10 cellular contexts compared by ENCODE assay signal in genomic region chr5:57177479-57178156, GRCh38. TPM values are rescaled to one million over a fixed set of nuclear protein-coding genes. Genes with fewer than 3 reads are reported as not detected.
A peak's percentile ranks its signal among the peaks of the same experiment; 100 is the strongest.
DNase-seq lines count a peak whose midpoint lies in the region; ATAC-seq, FAIRE-seq and TF ChIP-seq lines count a peak whose summit lies in the region.
"Had no signal": no experiment of that assay in that cellular context is flagged by ENCODE, and none has a peak within 500 bp of the region (broad histone marks: within the 10 kb centered on the region; RNA-seq: fewer than 3 reads in every experiment).

No MANE protein-coding gene starts in this region.

- H3K27me3 Mint-ChIP-seq in central memory CD8-positive, alpha-beta T cell, result no peaks in the 10 kb centered on the region
- no peaks in the 10 kb centered on the region for H3K27me3 Mint-ChIP-seq in naive thymus-derived CD8-positive, alpha-beta T cell

- DNase-seq in central memory CD8-positive, alpha-beta T cell (ENCODE audit: low spot score in 2 of 2), result no peak
- no peak for DNase-seq in naive thymus-derived CD8-positive, alpha-beta T cell
- DNase-seq in D721Med (ENCODE audit: insufficient read length, low spot score), result no peak
- DNase-seq in NCI-H2029 treated with DMSO at 0.1 percent for 48 hours (lab: John Stamatoyannopoulos, UW), result no peak
- no peak for DNase-seq in AML-193 (lab: John Stamatoyannopoulos, UW)
- DNase-seq in testis, result no peak
- DNase-seq: erythroblast had no signal

- POLR2A ChIA-PET in naive thymus-derived CD8-positive, alpha-beta T cell (lab: Charles Lee), result interaction anchor here (0.6 kb wide), 2 partner anchors 15 to 259 kb away, joined by 3 to 4 read pairs; no protein-coding TSS in a partner anchor

- no peaks in the 10 kb centered on the region for H3K9me3 Mint-ChIP-seq in central memory CD8-positive, alpha-beta T cell
- H3K9me3 Mint-ChIP-seq in naive thymus-derived CD8-positive, alpha-beta T cell, result no peaks in the 10 kb centered on the region

- peaks cover 20% of the 10 kb centered on the region for H3K36me3 ChIP-seq in ACC112 (ENCODE audit: insufficient read depth, low read length)
- H3K36me3 ChIP-seq in HUES6 (ENCODE audit: control insufficient read depth, insufficient read depth, low read length), result peaks cover 24% of the 10 kb centered on the region
- H3K36me3 ChIP-seq in testis (ENCODE audit: low read depth, missing control alignments), result no peaks in the 10 kb centered on the region

- no peak overlapping the region for H2AFZ ChIP-seq in ACC112 (ENCODE audit: low read length, unreplicated experiment)

- no peaks in the 10 kb centered on the region for H3K27me3 ChIP-seq in ACC112 (ENCODE audit: insufficient read depth, low read length)
- no peaks in the 10 kb centered on the region for H3K27me3 ChIP-seq in HUES6 (ENCODE audit: control insufficient read depth, insufficient read depth, low read length)
- no peaks in the 10 kb centered on the region for H3K27me3 ChIP-seq in testis
- H3K27me3 ChIP-seq: SJSA1 had no signal

- no peaks in the 10 kb centered on the region; the same call in 1 of the 2 replicates for H3K9me3 ChIP-seq in HUES6 (ENCODE audit: control insufficient read depth, insufficient read depth, low read depth, low read length)
- no peaks in the 10 kb centered on the region for H3K9me3 ChIP-seq in testis
- H3K9me3 ChIP-seq: SJSA1 had no signal

- H3K36me3 Mint-ChIP-seq in central memory CD8-positive, alpha-beta T cell (ENCODE audit: insufficient read depth), result peaks cover 60% of the 10 kb centered on the region
- H3K36me3 Mint-ChIP-seq in naive thymus-derived CD8-positive, alpha-beta T cell, result peaks cover 0 to 52% (median 21%) of the 10 kb centered on the region in 3 donors

- WGBS in testis, 2 donors, result 64 to 75% methylated on average over 14 of the region's 14 CpGs

- TF ChIP-seq POLR2A in testis (IDR thresholded peaks at IDR 0.05), result no peak

- no peak for ATAC-seq in central memory CD8-positive, alpha-beta T cell (replicated peaks; ENCODE audit: extremely low read depth, poor library complexity, severe bottlenecking)
- ATAC-seq in naive thymus-derived CD8-positive, alpha-beta T cell, result no peak

- FAIRE-seq in D721Med (lab: Jason Lieb, UNC), result no peak

- H3K4me1 ChIP-seq in ACC112 (ENCODE audit: control insufficient read depth, insufficient read depth, low read length, unreplicated experiment), result peaks cover 26% of the 10 kb centered on the region
- H3K4me1 ChIP-seq in HUES6 (ENCODE audit: control insufficient read depth, insufficient read depth, low read length), result peaks cover 15% of the 10 kb centered on the region; the same call in 1 of the 2 replicates
- H3K4me1 ChIP-seq in testis, result peaks cover 21% of the 10 kb centered on the region

- TF ChIP-seq CTCF in D721Med (IDR thresholded peaks at IDR 0.05; ENCODE audit: insufficient read depth, missing control alignments) (no peak), testis (IDR thresholded peaks at IDR 0.05) (no peak)

- H3K79me2 ChIP-seq in ACC112 (ENCODE audit: control insufficient read depth, insufficient read depth, low read length, unreplicated experiment), result peaks cover 88% of the 10 kb centered on the region

- peak overlapping the region; percentile 91 for H3K4me3 Mint-ChIP-seq in central memory CD8-positive, alpha-beta T cell
- peak overlapping the region; percentile 86 to 99 (median 97) for H3K4me3 Mint-ChIP-seq in naive thymus-derived CD8-positive, alpha-beta T cell

- intact Hi-C loops in testis (cut with DNase I; ENCODE audit: low total_unique reads), result no loop called here

- H3K27ac Mint-ChIP-seq in central memory CD8-positive, alpha-beta T cell (ENCODE audit: low read depth), result peak overlapping the region; percentile 94
- H3K27ac Mint-ChIP-seq in naive thymus-derived CD8-positive, alpha-beta T cell, result peak overlapping the region in 9 of 10 donors; percentile 64 to 99 (median 86)

- no peak overlapping the region for H3K9ac ChIP-seq in HUES6 (ENCODE audit: low read length)

- H3K4me3 ChIP-seq in ACC112 (ENCODE audit: low read depth, low read length), result peak overlapping the region; percentile 94
- H3K4me3 ChIP-seq in HUES6 (ENCODE audit: low read depth, low read length), result peak overlapping the region; percentile 98
- H3K4me3 ChIP-seq in testis, result no peak overlapping the region

- H3K27ac ChIP-seq in ACC112 (ENCODE audit: low read depth, low read length), result peak overlapping the region; percentile 97
- no peak overlapping the region for H3K27ac ChIP-seq in HUES6 (ENCODE audit: low read depth, low read length)
- peak overlapping the region in 1 of 2 donors; percentile 100 for H3K27ac ChIP-seq in testis

- peaks cover 63% of the 10 kb centered on the region for H3K4me1 Mint-ChIP-seq in central memory CD8-positive, alpha-beta T cell
- peaks cover 32 to 72% (median 55%) of the 10 kb centered on the region in 4 donors for H3K4me1 Mint-ChIP-seq in naive thymus-derived CD8-positive, alpha-beta T cell

RNA-seq across cellular contexts. Expression of gene GPBP1, which starts 3.8 kb away (rescaled TPM):
- 100 to 1,000 TPM; 155 to 168 TPM for total RNA-seq in naive thymus-derived CD8-positive, alpha-beta T cell
- polyA plus RNA-seq in naive thymus-derived CD8-positive, alpha-beta T cell, result 10 to 100 TPM; 69.8 to 97.1 (median 93.0) TPM
- 100 to 1,000 TPM; 137 to 167 TPM for total RNA-seq in testis
- polyA plus RNA-seq in testis (ENCODE audit: insufficient read depth, low read depth, low replicate concordance), result 109 TPM

Comparison
In these comparisons a context has a peak if more than half of its experiments do, and no peak if none do; other contexts are left out.
1. H3K4me3 ChIP-seq: peak in ACC112 (single experiment) and HUES6 (single experiment); none in testis (0 of 2).